Comparison of ENCODE assay signal across 9 cellular contexts in the genomic region with DNA sequence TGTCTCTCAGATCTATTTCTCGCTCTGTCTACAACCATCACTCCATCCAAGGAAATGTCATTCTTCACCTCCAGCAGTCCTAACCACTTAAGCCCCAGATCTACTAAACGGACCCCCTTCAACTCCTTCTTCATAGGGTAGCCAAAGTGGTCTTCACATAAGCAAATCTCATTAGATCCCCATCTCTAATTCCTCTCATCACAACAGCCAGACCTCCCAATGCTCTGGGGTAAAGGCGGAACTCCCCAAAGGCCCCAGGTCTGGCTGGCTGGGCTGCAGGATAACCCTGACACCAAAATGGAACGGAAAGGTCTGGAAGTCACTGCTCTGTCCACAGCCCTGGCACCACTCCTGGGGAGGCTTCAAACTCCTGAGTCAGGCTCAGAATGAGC. TPM values are rescaled to one million over a fixed set of nuclear protein-coding genes. Genes with fewer than 3 reads are reported as not detected.
DNase-seq lines count a peak whose midpoint lies in the region; ATAC-seq and TF ChIP-seq lines count a peak whose summit lies in the region.
"Had no signal": no experiment of that assay in that cellular context is flagged by ENCODE, and none has a peak within 500 bp of the region (broad histone marks: within the 10 kb centered on the region; RNA-seq: fewer than 3 reads in every experiment).

No MANE protein-coding gene starts in this region.

- CTCF ChIA-PET in Calu3 (lab: Charles Lee) = interaction anchor here (0.6 to 1.1 kb wide), 6 partner anchors 11 to 47 kb away, joined by 3 to 13 read pairs (median 4); partner anchors contain the start of genes FCSK and ST3GAL2

- no peak for TF ChIP-seq POLR2A in esophagus squamous epithelium (IDR thresholded peaks at IDR 0.05)

- ATAC-seq in RWPE2 (ENCODE audit: low read depth) (no peak; the same call in 2 of the 3 replicates), psoas muscle (no peak)

- H3K4me3 ChIP-seq in RWPE2 (ENCODE audit: severe bottlenecking) (no peak overlapping the region), esophagus squamous epithelium (no peak overlapping the region), psoas muscle (no peak overlapping the region)

- peaks cover 5% of the 10 kb centered on the region for H3K36me3 Mint-ChIP-seq in Calu3 (ENCODE audit: insufficient read depth, unreplicated experiment)

- DNase-seq in Calu3 = no peak
- no peak for DNase-seq in RWPE2 (ENCODE audit: low spot score)
- DNase-seq in esophagus squamous epithelium (lab: John Stamatoyannopoulos, UW) = no peak
- DNase-seq in psoas muscle = no peak
- DNase-seq in LoVo (ENCODE audit: low spot score) = no peak
- DNase-seq in cerebellar nuclear complex (lab: John Stamatoyannopoulos, UW) = no peak
- no peak for DNase-seq in retina
- DNase-seq in NCI-H446 treated with DMSO at 0.1 percent for 48 hours (lab: John Stamatoyannopoulos, UW) = no peak
- DNase-seq: activated naive CD4-positive, alpha-beta T cell treated with anti-CD3 and anti-CD28 coated beads, Interleukin-2, amount 50 U/mL, for 16 hours had no signal

- H3K4me1 Mint-ChIP-seq in Calu3 (ENCODE audit: low read depth, unreplicated experiment) = peaks cover 38% of the 10 kb centered on the region

- H3K4me3 Mint-ChIP-seq in Calu3 (ENCODE audit: low read depth, unreplicated experiment) = peak overlapping the region; percentile 14

- no TSS peak for BruUV-seq in Calu3 (replicated peaks; lab: Mats Ljungman, UMichigan)

- H3K36me3 ChIP-seq in RWPE2 (ENCODE audit: low read depth) (no peaks in the 10 kb centered on the region), esophagus squamous epithelium (no peaks in the 10 kb centered on the region), psoas muscle (ENCODE audit: insufficient read depth in 1 of 2, low read depth in 1 of 2) (peaks cover 0 to 3% of the 10 kb centered on the region in 2 donors)

- 60 to 65% methylated on average over 3 to 4 of the region's 4 CpGs for WGBS in esophagus squamous epithelium, 2 donors
- 23 to 32% (median 27%) methylated on average over 4 of the region's 4 CpGs for WGBS in psoas muscle, 3 donors

- peaks cover 32% of the 10 kb centered on the region for H3K4me1 ChIP-seq in RWPE2 (ENCODE audit: insufficient read depth, poor library complexity, severe bottlenecking)
- peaks cover 34 to 62% (median 44%) of the 10 kb centered on the region in 3 donors for H3K4me1 ChIP-seq in esophagus squamous epithelium
- H3K4me1 ChIP-seq in psoas muscle = peaks cover 72% of the 10 kb centered on the region

- H3K27ac ChIP-seq in RWPE2 (ENCODE audit: poor library complexity, severe bottlenecking) (peak overlapping the region; percentile 59), esophagus squamous epithelium (peak overlapping the region; percentile 43 to 84 (median 62)), psoas muscle (peak overlapping the region; percentile 95)

- no peaks in the 10 kb centered on the region for H3K9me3 Mint-ChIP-seq in Calu3 (ENCODE audit: low read depth, unreplicated experiment)

- H3K9me3 ChIP-seq in RWPE2 (ENCODE audit: severe bottlenecking) = no peaks in the 10 kb centered on the region
- H3K9me3 ChIP-seq in esophagus squamous epithelium = no peaks in the 10 kb centered on the region
- no peaks in the 10 kb centered on the region for H3K9me3 ChIP-seq in psoas muscle

- H3K27me3 Mint-ChIP-seq in Calu3 (ENCODE audit: unreplicated experiment) = no peaks in the 10 kb centered on the region

- H3K27me3 ChIP-seq in RWPE2 (ENCODE audit: insufficient read depth, poor library complexity, severe bottlenecking) = no peaks in the 10 kb centered on the region
- H3K27me3 ChIP-seq in esophagus squamous epithelium = no peaks in the 10 kb centered on the region
- H3K27me3 ChIP-seq in psoas muscle (ENCODE audit: insufficient read depth in 3 of 3, low read length in 2 of 3) = no peaks in the 10 kb centered on the region

- H3K27ac Mint-ChIP-seq in Calu3 (ENCODE audit: unreplicated experiment) = peak overlapping the region; percentile 75

- TF ChIP-seq CTCF in Calu3 (IDR thresholded peaks at IDR 0.05; ENCODE audit: unreplicated experiment) (no peak), RWPE2 (IDR thresholded peaks at IDR 0.05; ENCODE audit: poor library complexity, severe bottlenecking) (no peak), esophagus squamous epithelium (IDR thresholded peaks at IDR 0.05) (no peak), psoas muscle (IDR thresholded peaks at IDR 0.05) (no peak)

- intact Hi-C loops in Calu3 (cut with micrococcal nuclease; ENCODE audit: unreplicated experiment) (loop anchor here (1.0 kb wide), 1 partner anchor 26 kb away; no protein-coding TSS in a partner anchor), esophagus squamous epithelium (cut with DNase I) (no loop called here), psoas muscle (cut with DNase I) (loop anchor here in 1 of 2 donors (5.0 kb wide), 1 partner anchor 35 kb away; no protein-coding TSS in a partner anchor)

RNA-seq across cellular contexts. Expression of gene ST3GAL2, which starts 11.1 kb away (rescaled TPM):
- 9.7 and 10.0 TPM in 2 replicates for total RNA-seq in Calu3 (2022)
- total RNA-seq in esophagus squamous epithelium = 1 to 10 TPM in 3 of 4 donors, under 1 TPM in 1; 0.80 to 6.5 (median 3.0) TPM
- 10 to 100 TPM; 16.8 to 33.0 (median 22.6) TPM for total RNA-seq in psoas muscle
- polyA plus RNA-seq in psoas muscle = 10 to 100 TPM in 1 of 3 donors, 1 to 10 TPM in 2; 7.0 to 19.8 (median 8.9) TPM

RNA-seq across cellular contexts. Expression of gene FCSK, which starts 26.6 kb away (rescaled TPM):
- total RNA-seq in Calu3 (2022) (27.6 and 29.1 TPM in 2 replicates), esophagus squamous epithelium (10 to 100 TPM; 10.2 to 13.0 (median 11.0) TPM), psoas muscle (10 to 100 TPM in 2 of 4 donors, 1 to 10 TPM in 2; 4.9 to 11.0 (median 9.3) TPM)
- 1 to 10 TPM; 5.7 to 8.0 (median 6.0) TPM for polyA plus RNA-seq in psoas muscle
